Comparison of ENCODE assay signal across 24 cellular contexts in genomic region chrX:110132450-110133114, GRCh38.
DNase-seq lines count a peak whose midpoint lies in the region; ATAC-seq, FAIRE-seq and TF ChIP-seq lines count a peak whose summit lies in the region.
"Had no signal": no experiment of that assay in that cellular context is flagged by ENCODE, and none has a peak within 500 bp of the region (broad histone marks: within the 10 kb centered on the region; RNA-seq: fewer than 3 reads in every experiment).

No MANE protein-coding gene starts in this region.

- no peak overlapping the region for H3K4me2 ChIP-seq in A549

- H3K4me3 ChIP-seq in A549 (no peak overlapping the region), upper lobe of left lung (no peak overlapping the region), Peyer's patch (no peak overlapping the region)
- H3K4me3 ChIP-seq: K562, psoas muscle had no signal

- H3K36me3 ChIP-seq in upper lobe of left lung (no peaks in the 10 kb centered on the region), Peyer's patch (no peaks in the 10 kb centered on the region)

- peaks cover 14% of the 10 kb centered on the region for H3K4me1 Mint-ChIP-seq in activated T-helper 2 cell treated with anti-CD3 and anti-CD28 coated beads, Interferon-gamma antibody, Interleukin-2, Interleukin-4, amounts not matched to agents 10 μg/mL and 5 μg/mL and 100 μg/mL, durations not matched to agents 14 hours and 24 hours and 36 hours (ENCODE audit: low read depth)
- H3K4me1 Mint-ChIP-seq: WTC11 had no signal

- no peaks in the 10 kb centered on the region for H3K9me3 ChIP-seq in A549
- no peaks in the 10 kb centered on the region for H3K9me3 ChIP-seq in upper lobe of left lung
- no peaks in the 10 kb centered on the region for H3K9me3 ChIP-seq in Peyer's patch
- H3K9me3 ChIP-seq: psoas muscle had no signal

- TF ChIP-seq EP300 in A549 (IDR thresholded peaks at IDR 0.05) (no peak), upper lobe of left lung (IDR thresholded peaks at IDR 0.05) (no peak)

- H3K4me1 ChIP-seq in A549 (peaks cover 18% of the 10 kb centered on the region), upper lobe of left lung (peaks cover 0 to 3% (median 0%) of the 10 kb centered on the region in 4 donors), Peyer's patch (no peaks in the 10 kb centered on the region)
- H3K4me1 ChIP-seq: psoas muscle had no signal

- peaks cover 4% of the 10 kb centered on the region for H3K36me3 Mint-ChIP-seq in activated T-helper 2 cell treated with anti-CD3 and anti-CD28 coated beads, Interferon-gamma antibody, Interleukin-2, Interleukin-4, amounts not matched to agents 10 μg/mL and 5 μg/mL and 100 μg/mL, durations not matched to agents 14 hours and 24 hours and 36 hours (ENCODE audit: low read depth)
- H3K36me3 Mint-ChIP-seq: WTC11 had no signal

- H3K9me3 Mint-ChIP-seq in activated T-helper 2 cell treated with anti-CD3 and anti-CD28 coated beads, Interferon-gamma antibody, Interleukin-2, Interleukin-4, amounts not matched to agents 10 μg/mL and 5 μg/mL and 100 μg/mL, durations not matched to agents 14 hours and 24 hours and 36 hours: no peaks in the 10 kb centered on the region
- H3K9me3 Mint-ChIP-seq: WTC11 had no signal

- intact Hi-C loops in activated T-helper 2 cell treated with anti-CD3 and anti-CD28 coated beads, Interferon-gamma antibody, Interleukin-2, Interleukin-4, amounts not matched to agents 10 μg/mL and 5 μg/mL and 100 μg/mL, durations not matched to agents 14 hours and 24 hours and 36 hours (cut with micrococcal nuclease): loop anchor here (2.0 to 10.0 kb wide), 4 partner anchors 46 to 290 kb away; partner anchors contain the start of gene TMEM164

- H3K4me3 Mint-ChIP-seq in activated T-helper 2 cell treated with anti-CD3 and anti-CD28 coated beads, Interferon-gamma antibody, Interleukin-2, Interleukin-4, amounts not matched to agents 10 μg/mL and 5 μg/mL and 100 μg/mL, durations not matched to agents 14 hours and 24 hours and 36 hours (ENCODE audit: low read depth): no peak overlapping the region
- H3K4me3 Mint-ChIP-seq: brain, WTC11 had no signal

- POLR2A ChIA-PET in A549 (lab: Yijun Ruan, JAX): no interaction called here

- CTCF ChIA-PET in A549 (lab: Yijun Ruan, JAX): interaction anchor here (0.8 to 2.2 kb wide), 3 partner anchors 11 to 281 kb away, joined by 3 to 12 read pairs (median 3); no protein-coding TSS in a partner anchor

- ATAC-seq in A549 (no peak), HG02973 (IDR thresholded peaks at IDR 0.05; ENCODE audit: unreplicated experiment) (peak; percentile 71), upper lobe of left lung (ENCODE audit: low FRiP score in 2 of 2) (no peak)
- ATAC-seq: K562, psoas muscle, WTC11 had no signal

- TF ChIP-seq CTCF in A549 (IDR thresholded peaks at IDR 0.05): no peak
- TF ChIP-seq CTCF in upper lobe of left lung (IDR thresholded peaks at IDR 0.05): no peak
- no peak for TF ChIP-seq CTCF in Peyer's patch (IDR thresholded peaks at IDR 0.05)

- peak overlapping the region; percentile 87 for H3K27ac Mint-ChIP-seq in activated T-helper 2 cell treated with anti-CD3 and anti-CD28 coated beads, Interferon-gamma antibody, Interleukin-2, Interleukin-4, amounts not matched to agents 10 μg/mL and 5 μg/mL and 100 μg/mL, durations not matched to agents 14 hours and 24 hours and 36 hours
- H3K27ac Mint-ChIP-seq: brain, WTC11 had no signal

- no peaks in the 10 kb centered on the region for H3K27me3 ChIP-seq in upper lobe of left lung
- no peaks in the 10 kb centered on the region for H3K27me3 ChIP-seq in Peyer's patch

- TF ChIP-seq POLR2A in A549 (IDR thresholded peaks at IDR 0.05; ENCODE audit: low read length) (no peak), upper lobe of left lung (IDR thresholded peaks at IDR 0.05) (no peak), Peyer's patch (IDR thresholded peaks at IDR 0.05) (no peak)

- no peak for TF ChIP-seq RAD21 in A549 (conservative IDR thresholded peaks at IDR 0.05 in 1 of 2, IDR thresholded peaks at IDR 0.05 in 1 of 2)

- FAIRE-seq in A549 (lab: Jason Lieb, UNC): peak; percentile 13
- FAIRE-seq: H1, K562 had no signal

- H3K27ac ChIP-seq in A549 (no peak overlapping the region), upper lobe of left lung (no peak overlapping the region), Peyer's patch (no peak overlapping the region)
- H3K27ac ChIP-seq: epithelial cell of prostate, psoas muscle had no signal

- no peak for DNase-seq in A549 (ENCODE audit: low read depth in 1 of 2, low spot score in 1 of 2)
- DNase-seq in ELR (ENCODE audit: low read depth): peak; percentile 8
- no peak for DNase-seq in activated T-helper 2 cell treated with anti-CD3 and anti-CD28 coated beads, Interferon-gamma antibody, Interleukin-2, Interleukin-4, amounts not matched to agents 10 μg/mL and 5 μg/mL and 100 μg/mL, durations not matched to agents 14 hours and 24 hours and 36 hours (ENCODE audit: low spot score)
- no peak for DNase-seq in upper lobe of left lung
- no peak for DNase-seq in kidney tubule cell (ENCODE audit: low spot score)
- no peak for DNase-seq in HK-2 (ENCODE audit: unreplicated experiment)
- no peak for DNase-seq in Peyer's patch
- DNase-seq: activated CD8-positive, alpha-beta memory T cell treated with anti-CD3 and anti-CD28 coated beads for 24 hours; EL; MM.1S; NCI-H1417; NCI-H2081 treated with DMSO at 0.1 percent for 48 hours; NCI-H774; nucleus accumbens; psoas muscle; stimulated activated CD4-positive, alpha-beta T cell treated with anti-CD3 and anti-CD28 coated beads, Interleukin-15, amount 100 ng/mL, for 24 hours; T1000; trophoblast cell had no signal

- WGBS in A549 (ENCODE audit: missing lambda C conversion rate): 95% methylated on average over 1 of the region's 1 CpG
- 87 to 90% methylated on average over 1 of the region's 1 CpG for WGBS in upper lobe of left lung, 2 donors

- H3K27me3 Mint-ChIP-seq in activated T-helper 2 cell treated with anti-CD3 and anti-CD28 coated beads, Interferon-gamma antibody, Interleukin-2, Interleukin-4, amounts not matched to agents 10 μg/mL and 5 μg/mL and 100 μg/mL, durations not matched to agents 14 hours and 24 hours and 36 hours (ENCODE audit: low read depth): no peaks in the 10 kb centered on the region
- H3K27me3 Mint-ChIP-seq: brain had no signal

TF ChIP-seq in A549, 52 proteins besides CTCF, POLR2A, EP300 and RAD21:
- TF ChIP-seq HOXA7 (CRISPR knock-in tag; IDR thresholded peaks at IDR 0.05) (no peak), TP53 (CRISPR knock-in tag; IDR thresholded peaks at IDR 0.05) (no peak), JUNB (IDR thresholded peaks at IDR 0.05) (no peak), POLR2AphosphoS2 (conservative IDR thresholded peaks at IDR 0.05; ENCODE audit: low read length) (no peak), RCOR1 (IDR thresholded peaks at IDR 0.05; ENCODE audit: low read depth, low read length) (no peak), PBX3 (IDR thresholded peaks at IDR 0.05) (no peak), ESRRA (IDR thresholded peaks at IDR 0.05; ENCODE audit: borderline replicate concordance, low read length) (no peak)
